ENCODE assay signal across 8 cellular contexts in the genomic region with DNA sequence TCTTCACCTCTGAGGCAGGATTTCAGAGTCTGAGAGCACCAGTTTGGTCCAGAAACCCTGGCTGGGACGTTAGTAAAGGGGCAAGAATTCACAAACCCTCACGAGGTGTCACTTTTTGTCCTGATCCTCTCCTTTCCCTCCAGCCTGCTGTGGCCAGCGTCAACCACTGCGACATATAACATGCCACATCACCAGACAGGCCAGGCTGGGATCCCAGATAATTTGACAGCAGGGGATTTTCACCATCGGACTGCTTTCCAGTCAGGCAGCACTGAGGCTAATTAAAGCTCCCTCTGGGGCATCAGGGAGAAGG. TPM values are rescaled to one million over a fixed set of nuclear protein-coding genes. Genes with fewer than 3 reads are reported as not detected.
DNase-seq lines count a peak whose midpoint lies in the region; ATAC-seq and TF ChIP-seq lines count a peak whose summit lies in the region.

No MANE protein-coding gene starts in this region.

- H3K4me3 ChIP-seq in CD4-positive, CD25-positive, alpha-beta regulatory T cell (ENCODE audit: low read depth, low read length): peak overlapping the region; percentile 55
- H3K4me3 ChIP-seq in RWPE2 (ENCODE audit: severe bottlenecking): peak overlapping the region; percentile 37

- no peak overlapping the region for H3K27ac ChIP-seq in CD4-positive, CD25-positive, alpha-beta regulatory T cell (ENCODE audit: insufficient read depth, low read length, poor library complexity, severe bottlenecking)
- H3K27ac ChIP-seq in RWPE2 (ENCODE audit: poor library complexity, severe bottlenecking) (peak overlapping the region; percentile 19), epithelial cell of prostate (peak overlapping the region; percentile 51)

- CTCF ChIA-PET in GM10248 (lab: Yijun Ruan, JAX): interaction anchor here (0.7 to 3.3 kb wide), 60 partner anchors 9 to 438 kb away, joined by 3 to 49 read pairs (median 5); partner anchors contain the start of genes APOL3, APOL6 and RBFOX2

- no peaks in the 10 kb centered on the region for H3K36me3 ChIP-seq in CD4-positive, CD25-positive, alpha-beta regulatory T cell (ENCODE audit: control insufficient read depth, insufficient read depth, low read length)
- H3K36me3 ChIP-seq in RWPE2 (ENCODE audit: low read depth): no peaks in the 10 kb centered on the region

- POLR2A ChIA-PET in GM10248 (lab: Yijun Ruan, JAX): no interaction called here

- no peaks in the 10 kb centered on the region for H3K9me3 Mint-ChIP-seq in CD4-positive, CD25-positive, alpha-beta regulatory T cell
- H3K9me3 Mint-ChIP-seq in neural crest cell: no peaks in the 10 kb centered on the region

- peak in 1 of 2 donors; percentile 11 for ATAC-seq in CD4-positive, CD25-positive, alpha-beta regulatory T cell (ENCODE audit: low read depth in 2 of 2)
- ATAC-seq in RWPE2 (ENCODE audit: low read depth) (no peak; the same call in 2 of the 3 replicates), HG03175 (IDR thresholded peaks at IDR 0.05; ENCODE audit: unreplicated experiment) (no peak)

- TF ChIP-seq CTCF in RWPE2 (IDR thresholded peaks at IDR 0.05; ENCODE audit: poor library complexity, severe bottlenecking): no peak
- no peak for TF ChIP-seq CTCF in neural crest cell (conservative IDR thresholded peaks at IDR 0.05)
- no peak for TF ChIP-seq CTCF in GM10248 (IDR thresholded peaks at IDR 0.05; ENCODE audit: control extremely low read depth, extremely low read depth, low read depth, missing control alignments)

- peak overlapping the region; percentile 43 to 84 (median 72) for H3K4me3 Mint-ChIP-seq in CD4-positive, CD25-positive, alpha-beta regulatory T cell
- H3K4me3 Mint-ChIP-seq in neural crest cell: peak overlapping the region; percentile 85

- no peaks in the 10 kb centered on the region for H3K9me3 ChIP-seq in CD4-positive, CD25-positive, alpha-beta regulatory T cell (ENCODE audit: control insufficient read depth in 2 of 2, low read length in 2 of 2)
- no peaks in the 10 kb centered on the region for H3K9me3 ChIP-seq in RWPE2 (ENCODE audit: severe bottlenecking)

- peaks cover 11% of the 10 kb centered on the region for H3K4me1 ChIP-seq in CD4-positive, CD25-positive, alpha-beta regulatory T cell (ENCODE audit: control insufficient read depth, insufficient read depth, low read length, poor library complexity, severe bottlenecking)
- H3K4me1 ChIP-seq in RWPE2 (ENCODE audit: insufficient read depth, poor library complexity, severe bottlenecking): no peaks in the 10 kb centered on the region

- no peak for DNase-seq in CD4-positive, CD25-positive, alpha-beta regulatory T cell
- no peak for DNase-seq in RWPE2 (ENCODE audit: low spot score)
- no peak for DNase-seq in epithelial cell of prostate (ENCODE audit: low read depth, low spot score)
- DNase-seq in neural crest cell (ENCODE audit: low read depth, low spot score): no peak
- no peak for DNase-seq in GM10248 (ENCODE audit: extremely low spot score)
- no peak for DNase-seq in activated effector memory CD4-positive, alpha-beta T cell treated with anti-CD3 and anti-CD28 coated beads, Interleukin-2, amount 50 U/mL, for 16 hours
- DNase-seq in NCI-H2171 (lab: John Stamatoyannopoulos, UW): no peak

- H3K36me3 Mint-ChIP-seq in CD4-positive, CD25-positive, alpha-beta regulatory T cell: no peaks in the 10 kb centered on the region
- H3K36me3 Mint-ChIP-seq in neural crest cell (ENCODE audit: low read depth): no peaks in the 10 kb centered on the region

- peak overlapping the region in 1 of 3 donors; percentile 43 for H3K27ac Mint-ChIP-seq in CD4-positive, CD25-positive, alpha-beta regulatory T cell
- H3K27ac Mint-ChIP-seq in neural crest cell (ENCODE audit: unreplicated experiment): peak overlapping the region; percentile 97

- no peaks in the 10 kb centered on the region for H3K27me3 Mint-ChIP-seq in CD4-positive, CD25-positive, alpha-beta regulatory T cell
- no peaks in the 10 kb centered on the region for H3K27me3 Mint-ChIP-seq in neural crest cell (ENCODE audit: low read depth)

- peaks cover 0 to 13% (median 4%) of the 10 kb centered on the region in 4 donors for H3K4me1 Mint-ChIP-seq in CD4-positive, CD25-positive, alpha-beta regulatory T cell
- peaks cover 20% of the 10 kb centered on the region for H3K4me1 Mint-ChIP-seq in neural crest cell

- peaks cover 3% of the 10 kb centered on the region for H3K27me3 ChIP-seq in CD4-positive, CD25-positive, alpha-beta regulatory T cell (ENCODE audit: control insufficient read depth, insufficient read depth, low read length)
- no peaks in the 10 kb centered on the region for H3K27me3 ChIP-seq in RWPE2 (ENCODE audit: insufficient read depth, poor library complexity, severe bottlenecking)

RNA-seq across cellular contexts. Expression of gene RBFOX2, which starts 36.8 kb away (rescaled TPM):
- 0.52 TPM for total RNA-seq in CD4-positive, CD25-positive, alpha-beta regulatory T cell
- under 1 TPM in 1 of 4 donors, not detected in 3; 0.25 TPM for polyA plus RNA-seq in CD4-positive, CD25-positive, alpha-beta regulatory T cell
- 126 and 136 TPM in 2 replicates for total RNA-seq in neural crest cell

Comparison
In these comparisons a context has a peak if more than half of its experiments do, and no peak if none do; other contexts are left out.
1. RNA of gene RBFOX2, which starts 36.8 kb away (total RNA-seq): 126 to 136 TPM in neural crest cell; 0.52 TPM in CD4-positive, CD25-positive, alpha-beta regulatory T cell (single experiment); every median in the first group is over 10 times any median in the second.